In genomic region chr1:75745276-75745675, GRCh38 we compare ENCODE assay signal across 11 cellular contexts. TPM values are rescaled to one million over a fixed set of nuclear protein-coding genes. Genes with fewer than 3 reads are reported as not detected.
DNase-seq lines count a peak whose midpoint lies in the region; ATAC-seq, FAIRE-seq and TF ChIP-seq lines count a peak whose summit lies in the region.
"Had no signal": no experiment of that assay in that cellular context is flagged by ENCODE, and none has a peak within 500 bp of the region (broad histone marks: within the 10 kb centered on the region; RNA-seq: fewer than 3 reads in every experiment).

No MANE protein-coding gene starts in this region.

- H3K4me3 ChIP-seq in thyroid gland (replicated peaks in 1 of 3), result no peak overlapping the region
- no peak overlapping the region for H3K4me3 ChIP-seq in esophagus muscularis mucosa

- no peak for TF ChIP-seq EP300 in esophagus muscularis mucosa (IDR thresholded peaks at IDR 0.05)

- 89 to 92% methylated on average over 4 of the region's 4 CpGs for WGBS in thyroid gland, 2 donors
- WGBS in esophagus muscularis mucosa, result 85% methylated on average over 4 of the region's 4 CpGs

- DNase-seq in GM12891 (ENCODE audit: insufficient read length, low spot score) (no peak), SIG-M5 treated with dmso at 0.1 percent for 504 hours (lab: John Stamatoyannopoulos, UW; ENCODE audit: unreplicated experiment) (peak; percentile 91), thyroid gland (no peak), esophagus muscularis mucosa (ENCODE audit: extremely low spot score) (no peak), NCI-H2107 (lab: John Stamatoyannopoulos, UW) (no peak), NCI-H187 treated with DMSO at 0.1 percent for 48 hours (lab: John Stamatoyannopoulos, UW) (no peak)
- DNase-seq: activated T-cell treated with anti-CD3 and anti-CD28 coated beads, Interleukin-2, amount 50 U/mL, for 4 hours; naive thymus-derived CD8-positive, alpha-beta T cell; stimulated activated CD4-positive, alpha-beta T cell treated with anti-CD3 and anti-CD28 coated beads, Interleukin-4, amount 100 ng/mL, for 4 hours had no signal

- H3K4me1 ChIP-seq in thyroid gland (no peaks in the 10 kb centered on the region), esophagus muscularis mucosa (no peaks in the 10 kb centered on the region)

- TF ChIP-seq POLR2A in GM12891 (IDR thresholded peaks at IDR 0.05; ENCODE audit: low read depth, low read length) (no peak), thyroid gland (IDR thresholded peaks at IDR 0.05) (no peak), esophagus muscularis mucosa (IDR thresholded peaks at IDR 0.05; ENCODE audit: low read depth) (no peak)

- intact Hi-C loops in thyroid gland (cut with DNase I) (no loop called here), esophagus muscularis mucosa (cut with DNase I) (no loop called here)

- H3K9me3 ChIP-seq in thyroid gland (no peaks in the 10 kb centered on the region), esophagus muscularis mucosa (no peaks in the 10 kb centered on the region)

- peak; percentile 43 for FAIRE-seq in GM12891 (lab: Jason Lieb, UNC)

- no peak for TF ChIP-seq CTCF in thyroid gland (IDR thresholded peaks at IDR 0.05)
- TF ChIP-seq CTCF in esophagus muscularis mucosa (IDR thresholded peaks at IDR 0.05), result no peak

- no peaks in the 10 kb centered on the region for H3K27me3 ChIP-seq in thyroid gland
- H3K27me3 ChIP-seq in esophagus muscularis mucosa, result no peaks in the 10 kb centered on the region

- no peak overlapping the region for H3K27ac ChIP-seq in thyroid gland
- H3K27ac ChIP-seq in esophagus muscularis mucosa (replicated peaks in 1 of 4), result no peak overlapping the region

- H3K36me3 ChIP-seq in thyroid gland (peaks cover 14 to 23% of the 10 kb centered on the region in 2 donors), esophagus muscularis mucosa (peaks cover 39 to 76% (median 56%) of the 10 kb centered on the region in 4 donors)

- peak; percentile 84 for ATAC-seq in GM21390 (IDR thresholded peaks at IDR 0.05; ENCODE audit: unreplicated experiment)
- ATAC-seq in HG03135 (IDR thresholded peaks at IDR 0.05; ENCODE audit: unreplicated experiment), result peak; percentile 71
- ATAC-seq: activated T-cell treated with anti-CD3 and anti-CD28 coated beads, Interleukin-2, amount 50 U/mL, for 4 hours; naive thymus-derived CD8-positive, alpha-beta T cell had no signal

TF ChIP-seq in GM12891, 5 proteins besides CTCF, POLR2A, EP300 and RAD21:
- TF ChIP-seq POU2F2 (IDR thresholded peaks at IDR 0.05; ENCODE audit: low read depth, low read length), result no peak

RNA-seq across cellular contexts. Expression of gene ACADM, which starts 20.8 kb away (rescaled TPM):
- 197 TPM for polyA plus RNA-seq in GM12891 (2012; ENCODE audit: low read depth, missing spikeins)
- total RNA-seq in thyroid gland, result 10 to 100 TPM; 65.3 to 69.9 (median 68.7) TPM
- total RNA-seq in esophagus muscularis mucosa, result 10 to 100 TPM; 50.9 to 71.1 (median 59.7) TPM

RNA-seq across cellular contexts. Expression of gene RABGGTB, which starts 40.8 kb away (rescaled TPM):
- 96.4 TPM for polyA plus RNA-seq in GM12891 (2012; ENCODE audit: low read depth, missing spikeins)
- total RNA-seq in thyroid gland, result 10 to 100 TPM; 55.6 to 80.1 (median 68.2) TPM
- total RNA-seq in esophagus muscularis mucosa, result 10 to 100 TPM; 24.3 to 55.2 (median 38.1) TPM

RNA-seq across cellular contexts. Expression of gene MSH4, which starts 51.4 kb away (rescaled TPM):
- polyA plus RNA-seq in GM12891 (2012; ENCODE audit: low read depth, missing spikeins), result 0.03 TPM
- total RNA-seq in thyroid gland (under 1 TPM in 2 of 4 donors, not detected in 2; 0.22 to 0.40 TPM), esophagus muscularis mucosa (under 1 TPM; 0.13 to 0.83 (median 0.28) TPM)
- polyA plus RNA-seq: naive thymus-derived CD8-positive, alpha-beta T cell had no signal
